In the genomic region with DNA sequence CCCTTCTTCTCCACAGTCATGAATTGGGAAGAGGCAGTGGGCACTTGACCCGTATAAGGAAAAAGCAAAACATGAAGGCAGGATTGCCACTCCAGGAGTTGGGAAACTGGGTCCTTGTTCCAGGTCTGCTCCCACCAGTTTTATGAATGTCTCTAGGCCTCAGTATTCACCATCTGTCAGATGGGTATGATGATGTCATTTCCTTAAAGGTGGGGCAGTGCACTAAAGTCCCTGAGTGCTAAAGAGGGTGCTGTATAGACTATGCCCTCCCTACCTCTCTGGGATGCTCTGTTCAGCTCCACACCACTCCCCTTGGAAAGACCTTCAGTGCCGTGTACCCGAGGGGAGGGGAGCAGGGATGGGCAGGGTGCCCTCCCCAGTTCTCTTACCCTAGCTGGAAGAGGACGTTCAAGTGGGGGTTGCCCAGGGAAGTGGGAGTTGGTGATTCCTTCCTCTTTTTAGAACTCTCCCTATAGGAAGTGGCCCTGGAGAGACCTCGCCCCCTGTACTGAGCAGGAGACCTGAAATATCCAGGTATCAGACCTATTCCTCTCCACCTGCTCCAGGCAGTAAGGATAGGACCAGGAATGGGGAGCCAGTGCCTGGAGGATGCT, we compare ENCODE assay signal across 8 cellular contexts. TPM values are rescaled to one million over a fixed set of nuclear protein-coding genes. Genes with fewer than 3 reads are reported as not detected.
DNase-seq lines count a peak whose midpoint lies in the region; ATAC-seq and TF ChIP-seq lines count a peak whose summit lies in the region.

No MANE protein-coding gene starts in this region.

- H3K36me3 Mint-ChIP-seq in activated naive CD8-positive, alpha-beta T cell treated with anti-CD3 and anti-CD28 coated beads, Interleukin-2, amount 10 ng/mL, durations not matched to agents 7 days and 5 days: peaks cover 23% of the 10 kb centered on the region

- no peaks in the 10 kb centered on the region for H3K9me3 Mint-ChIP-seq in activated naive CD8-positive, alpha-beta T cell treated with anti-CD3 and anti-CD28 coated beads, Interleukin-2, amount 10 ng/mL, durations not matched to agents 7 days and 5 days

- peaks cover 0 to 6% of the 10 kb centered on the region in 2 donors for H3K36me3 ChIP-seq in left lung
- H3K36me3 ChIP-seq in tibial artery: no peaks in the 10 kb centered on the region

- H3K4me1 ChIP-seq in left lung (peaks cover 54 to 72% of the 10 kb centered on the region in 2 donors), tibial artery (peaks cover 6 to 76% (median 61%) of the 10 kb centered on the region in 4 donors)

- peak overlapping the region; percentile 97 for H3K4me3 Mint-ChIP-seq in activated naive CD8-positive, alpha-beta T cell treated with anti-CD3 and anti-CD28 coated beads, Interleukin-2, amount 10 ng/mL, durations not matched to agents 7 days and 5 days

- peak overlapping the region; percentile 91 for H3K27ac Mint-ChIP-seq in activated naive CD8-positive, alpha-beta T cell treated with anti-CD3 and anti-CD28 coated beads, Interleukin-2, amount 10 ng/mL, durations not matched to agents 7 days and 5 days

- TF ChIP-seq CTCF in left lung (IDR thresholded peaks at IDR 0.05) (no peak), tibial artery (IDR thresholded peaks at IDR 0.05) (no peak)

- DNase-seq in activated CD8-positive, alpha-beta memory T cell treated with anti-CD3 and anti-CD28 coated beads for 24 hours: peak; percentile 58
- DNase-seq in activated CD8-positive, alpha-beta memory T cell treated with anti-CD3 and anti-CD28 coated beads, Interleukin-2, amount 50 U/mL, for 48 hours: no peak
- no peak for DNase-seq in activated naive CD8-positive, alpha-beta T cell treated with anti-CD3 and anti-CD28 coated beads, Interleukin-2, amount 10 ng/mL, durations not matched to agents 7 days and 5 days
- DNase-seq in left lung: no peak
- no peak for DNase-seq in tibial artery
- no peak for DNase-seq in NCI-H1436 (lab: John Stamatoyannopoulos, UW)

- H3K4me3 ChIP-seq in left lung (peak overlapping the region; percentile 75 to 96), tibial artery (peak overlapping the region; percentile 77 to 96)

- POLR2A ChIA-PET in activated naive CD8-positive, alpha-beta T cell treated with anti-CD3 and anti-CD28 coated beads, Interleukin-2, amount 10 ng/mL, durations not matched to agents 7 days and 5 days (lab: Charles Lee): interaction anchor here (1.2 to 7.2 kb wide), 12 partner anchors 8 to 281 kb away, joined by 3 to 147 read pairs (median 10); partner anchors contain the start of gene RPL23

- peaks cover 70% of the 10 kb centered on the region for H3K4me1 Mint-ChIP-seq in activated naive CD8-positive, alpha-beta T cell treated with anti-CD3 and anti-CD28 coated beads, Interleukin-2, amount 10 ng/mL, durations not matched to agents 7 days and 5 days

- no peaks in the 10 kb centered on the region for H3K27me3 Mint-ChIP-seq in activated naive CD8-positive, alpha-beta T cell treated with anti-CD3 and anti-CD28 coated beads, Interleukin-2, amount 10 ng/mL, durations not matched to agents 7 days and 5 days

- no peaks in the 10 kb centered on the region for H3K9me3 ChIP-seq in left lung
- no peaks in the 10 kb centered on the region for H3K9me3 ChIP-seq in tibial artery

- H3K27me3 ChIP-seq in left lung: no peaks in the 10 kb centered on the region
- no peaks in the 10 kb centered on the region for H3K27me3 ChIP-seq in tibial artery

- ATAC-seq in activated naive CD8-positive, alpha-beta T cell treated with anti-CD3 and anti-CD28 coated beads, Interleukin-2, amount 10 ng/mL, durations not matched to agents 7 days and 5 days (ENCODE audit: low read depth): no peak
- ATAC-seq in left lung: no peak
- ATAC-seq in HG02981 (IDR thresholded peaks at IDR 0.05; ENCODE audit: unreplicated experiment): no peak
- no peak for ATAC-seq in GM18498 (IDR thresholded peaks at IDR 0.05; ENCODE audit: unreplicated experiment)

- intact Hi-C loops in left lung (cut with DNase I) (no loop called here), tibial artery (cut with DNase I; ENCODE audit: low total_unique reads) (loop anchor here (10.0 kb wide), 1 partner anchor 293 kb away; the partner anchor contains the start of gene ARL5C)

- H3K27ac ChIP-seq in left lung (peak overlapping the region; percentile 96 to 98), tibial artery (peak overlapping the region; percentile 92 to 98)

RNA-seq across cellular contexts. Expression of gene LASP1, which starts 2.2 kb away (rescaled TPM):
- total RNA-seq in activated naive CD8-positive, alpha-beta T cell treated with anti-CD3 and anti-CD28 coated beads, Interleukin-2, amount 10 ng/mL, durations not matched to agents 7 days and 5 days: 100 to 1,000 TPM; 227 to 236 TPM
- 100 to 1,000 TPM; 163 to 172 TPM for total RNA-seq in left lung

RNA-seq across cellular contexts. Expression of gene RPL23, which starts 18.6 kb away (rescaled TPM):
- total RNA-seq in activated naive CD8-positive, alpha-beta T cell treated with anti-CD3 and anti-CD28 coated beads, Interleukin-2, amount 10 ng/mL, durations not matched to agents 7 days and 5 days: 1,000 to 10,000 TPM; 1,166 to 1,188 TPM
- 1,000 to 10,000 TPM; 1,144 to 1,160 TPM for total RNA-seq in left lung

RNA-seq across cellular contexts. Expression of gene CWC25, which starts 47.0 kb away (rescaled TPM):
- 10 to 100 TPM; 35.2 to 37.5 TPM for total RNA-seq in activated naive CD8-positive, alpha-beta T cell treated with anti-CD3 and anti-CD28 coated beads, Interleukin-2, amount 10 ng/mL, durations not matched to agents 7 days and 5 days
- total RNA-seq in left lung: 10 to 100 TPM; 15.0 to 22.3 TPM
